ENCODE assay signal across 17 cellular contexts in genomic region chr15:51883436-51883835, GRCh38. TPM values are rescaled to one million over a fixed set of nuclear protein-coding genes. Genes with fewer than 3 reads are reported as not detected.
DNase-seq lines count a peak whose midpoint lies in the region; ATAC-seq and TF ChIP-seq lines count a peak whose summit lies in the region.
"Had no signal": no experiment of that assay in that cellular context is flagged by ENCODE, and none has a peak within 500 bp of the region (broad histone marks: within the 10 kb centered on the region; RNA-seq: fewer than 3 reads in every experiment).

No MANE protein-coding gene starts in this region.

- peak overlapping the region; percentile 15 for H3K27ac Mint-ChIP-seq in CD4-positive, alpha-beta T cell
- H3K27ac Mint-ChIP-seq in T-cell: peak overlapping the region; percentile 16 to 44
- peak overlapping the region; percentile 83 for H3K27ac Mint-ChIP-seq in osteocyte (ENCODE audit: unreplicated experiment)
- peak overlapping the region in 1 of 2 donors; percentile 79 for H3K27ac Mint-ChIP-seq in effector memory CD8-positive, alpha-beta T cell

- H3K4me1 Mint-ChIP-seq in CD4-positive, alpha-beta T cell (ENCODE audit: low read depth): peaks cover 20% of the 10 kb centered on the region
- peaks cover 15 to 31% (median 22%) of the 10 kb centered on the region in 3 donors for H3K4me1 Mint-ChIP-seq in T-cell
- H3K4me1 Mint-ChIP-seq in osteocyte (ENCODE audit: unreplicated experiment): peaks cover 68% of the 10 kb centered on the region
- peaks cover 12 to 21% of the 10 kb centered on the region in 2 donors for H3K4me1 Mint-ChIP-seq in effector memory CD8-positive, alpha-beta T cell (ENCODE audit: low read depth in 2 of 2)

- CTCF ChIA-PET in CD4-positive, alpha-beta T cell (lab: Charles Lee): interaction anchor here (1.1 kb wide), 1 partner anchor 12 kb away, joined by 4 read pairs; no protein-coding TSS in a partner anchor
- CTCF ChIA-PET in T-cell (lab: Charles Lee): interaction anchor here (0.9 to 2.3 kb wide), 3 partner anchors 22 to 31 kb away, joined by 3 to 13 read pairs (median 7); no protein-coding TSS in a partner anchor

- H3K27me3 Mint-ChIP-seq in CD4-positive, alpha-beta T cell: no peaks in the 10 kb centered on the region
- H3K27me3 Mint-ChIP-seq in T-cell: no peaks in the 10 kb centered on the region
- no peaks in the 10 kb centered on the region for H3K27me3 Mint-ChIP-seq in osteocyte (ENCODE audit: unreplicated experiment)
- H3K27me3 Mint-ChIP-seq in effector memory CD8-positive, alpha-beta T cell: no peaks in the 10 kb centered on the region
- H3K27me3 Mint-ChIP-seq: IgD-negative memory B cell had no signal

- peaks cover 64% of the 10 kb centered on the region for H3K36me3 Mint-ChIP-seq in CD4-positive, alpha-beta T cell (ENCODE audit: low read depth)
- H3K36me3 Mint-ChIP-seq in T-cell: peaks cover 41% of the 10 kb centered on the region
- peaks cover 8% of the 10 kb centered on the region for H3K36me3 Mint-ChIP-seq in osteocyte (ENCODE audit: unreplicated experiment)
- H3K36me3 Mint-ChIP-seq in effector memory CD8-positive, alpha-beta T cell (ENCODE audit: insufficient read depth): peaks cover 14% of the 10 kb centered on the region

- POLR2A ChIA-PET in CD4-positive, alpha-beta T cell (lab: Charles Lee): no interaction called here
- POLR2A ChIA-PET in T-cell (lab: Charles Lee): interaction anchor here in 1 of 2 donors (0.6 kb wide), 1 partner anchor 20 kb away, joined by 3 read pairs; no protein-coding TSS in a partner anchor

- intact Hi-C loops in CD4-positive, alpha-beta T cell (cut with DNase I, micrococcal nuclease): no loop called here

- no peak for ATAC-seq in CD4-positive, alpha-beta T cell (ENCODE audit: poor library complexity)
- ATAC-seq in T-cell (replicated peaks in 1 of 4): no peak
- ATAC-seq in effector memory CD8-positive, alpha-beta T cell (replicated peaks): no peak
- ATAC-seq: activated T-cell treated with anti-CD3 and anti-CD28 coated beads, Interleukin-2, amount 50 U/mL, for 4 hours had no signal

- DNase-seq in CD4-positive, alpha-beta T cell: no peak
- DNase-seq in T-cell (no peak), fibroblast of gingiva (ENCODE audit: low read depth) (peak; percentile 89), osteocyte (ENCODE audit: extremely low spot score, unreplicated experiment) (no peak), NOMO-1 treated with dmso at 0.1 percent for 144 hours (lab: John Stamatoyannopoulos, UW; ENCODE audit: unreplicated experiment) (no peak), NCI-H2171 treated with DMSO at 0.1 percent for 48 hours (lab: John Stamatoyannopoulos, UW) (no peak), nucleus accumbens (lab: John Stamatoyannopoulos, UW) (no peak)
- no peak for DNase-seq in effector memory CD8-positive, alpha-beta T cell
- DNase-seq: activated CD4-positive, alpha-beta T cell treated with anti-CD3 and anti-CD28 coated beads, Interleukin-2, amount 50 U/mL, for 48 hours; activated T-cell treated with anti-CD3 and anti-CD28 coated beads, Interleukin-2, amount 50 U/mL, for 4 hours; DMS79 treated with DMSO at 0.1 percent for 48 hours; NCI-H2081; NCI-H748 treated with DMSO at 0.1 percent for 48 hours; SW 1271; thyroid gland had no signal

- H3K9me3 Mint-ChIP-seq in CD4-positive, alpha-beta T cell: no peaks in the 10 kb centered on the region
- no peaks in the 10 kb centered on the region for H3K9me3 Mint-ChIP-seq in T-cell
- no peaks in the 10 kb centered on the region for H3K9me3 Mint-ChIP-seq in osteocyte (ENCODE audit: unreplicated experiment)
- no peaks in the 10 kb centered on the region for H3K9me3 Mint-ChIP-seq in effector memory CD8-positive, alpha-beta T cell
- H3K9me3 Mint-ChIP-seq: activated T-cell treated with anti-CD3 and anti-CD28 coated beads, Interleukin-2, amount 50 U/mL, for 4 hours; IgD-negative memory B cell had no signal

- no peak overlapping the region for H3K27ac ChIP-seq in CD4-positive, alpha-beta T cell (ENCODE audit: low read depth, low read length)
- H3K27ac ChIP-seq: coronary artery had no signal

- H3K27me3 ChIP-seq in CD4-positive, alpha-beta T cell (ENCODE audit: control insufficient read depth, insufficient read depth, low read length): no peaks in the 10 kb centered on the region
- H3K27me3 ChIP-seq: thyroid gland had no signal

- no peak for TF ChIP-seq CTCF in CD4-positive, alpha-beta T cell (IDR thresholded peaks at IDR 0.05)
- TF ChIP-seq CTCF in osteocyte (IDR thresholded peaks at IDR 0.05): no peak

- H3K4me3 Mint-ChIP-seq in CD4-positive, alpha-beta T cell: no peak overlapping the region
- H3K4me3 Mint-ChIP-seq in T-cell (no peak overlapping the region), osteocyte (ENCODE audit: unreplicated experiment) (no peak overlapping the region)
- no peak overlapping the region for H3K4me3 Mint-ChIP-seq in effector memory CD8-positive, alpha-beta T cell
- H3K4me3 Mint-ChIP-seq: activated T-cell treated with anti-CD3 and anti-CD28 coated beads, Interleukin-2, amount 50 U/mL, for 4 hours; IgD-negative memory B cell had no signal

- no peaks in the 10 kb centered on the region for H3K9me3 ChIP-seq in CD4-positive, alpha-beta T cell (ENCODE audit: control insufficient read depth, low read length)
- H3K9me3 ChIP-seq: thyroid gland had no signal

RNA-seq across cellular contexts. Expression of gene TMOD3, which starts 54.0 kb away (rescaled TPM):
- 10 to 100 TPM; 37.6 to 39.0 TPM for total RNA-seq in CD4-positive, alpha-beta T cell
- 10 to 100 TPM; 47.2 to 55.8 (median 53.4) TPM for total RNA-seq in T-cell
- 75.4 and 84.3 TPM in 2 replicates for total RNA-seq in osteocyte
